Comparison of ENCODE assay signal across 12 cellular contexts in genomic region chr4:36133658-36134057, GRCh38.
"Had no signal": no experiment of that assay in that cellular context is flagged by ENCODE, and none has a peak within 500 bp of the region (broad histone marks: within the 10 kb centered on the region; RNA-seq: fewer than 3 reads in every experiment).

No MANE protein-coding gene starts in this region.

- H3K4me3 ChIP-seq: esophagus muscularis mucosa, lower lobe of right lung, right atrium auricular region, skin epidermis, tibial artery, vagina had no signal

- H3K27ac Mint-ChIP-seq: activated naive CD4-positive, alpha-beta T cell treated with anti-CD3 and anti-CD28 coated beads for 36 hours had no signal

- DNase-seq: activated CD4-positive, alpha-beta T cell treated with anti-CD3 and anti-CD28 coated beads, Interleukin-2, amount 50 U/mL, for 48 hours; activated CD4-positive, CD25-positive, alpha-beta regulatory T cell treated with anti-CD3 and anti-CD28 coated beads, Interleukin-2, amount 50 U/mL, for 72 hours; activated CD8-positive, alpha-beta memory T cell treated with anti-CD3 and anti-CD28 coated beads, Interleukin-2, amount 50 U/mL, for 4 hours; activated naive CD4-positive, alpha-beta T cell treated with anti-CD3 and anti-CD28 coated beads for 36 hours; left cardiac atrium; lower lobe of right lung; midbrain; tibial artery had no signal

- H3K27me3 ChIP-seq: esophagus muscularis mucosa, right atrium auricular region, tibial artery, vagina had no signal

- H3K9me3 Mint-ChIP-seq: activated naive CD4-positive, alpha-beta T cell treated with anti-CD3 and anti-CD28 coated beads for 36 hours had no signal

- H3K27ac ChIP-seq: esophagus muscularis mucosa, lower lobe of right lung, right atrium auricular region, skin epidermis, tibial artery, vagina had no signal

- ATAC-seq: left cardiac atrium, lower lobe of right lung had no signal

- H3K4me3 Mint-ChIP-seq: activated naive CD4-positive, alpha-beta T cell treated with anti-CD3 and anti-CD28 coated beads for 36 hours had no signal
